In genomic region chr22:30541511-30541910, GRCh38 we compare ENCODE assay signal across 12 cellular contexts. TPM values are rescaled to one million over a fixed set of nuclear protein-coding genes. Genes with fewer than 3 reads are reported as not detected.
DNase-seq lines count a peak whose midpoint lies in the region; TF ChIP-seq lines count a peak whose summit lies in the region.
"Not testable (repeated sequence)": the region's sequence is repeated elsewhere in the genome, so short reads cannot be mapped to it uniquely, and the experiment has no call there.
"Had no signal": no experiment of that assay in that cellular context is flagged by ENCODE, and none has a peak within 500 bp of the region (broad histone marks: within the 10 kb centered on the region; RNA-seq: fewer than 3 reads in every experiment).

No MANE protein-coding gene starts in this region.

- H3K18ac ChIP-seq in mesenchymal stem cell (ENCODE audit: low read depth in 1 of 2, low read length in 2 of 2) = not testable (repeated sequence)

- not testable (repeated sequence) for H2BK15ac ChIP-seq in mesenchymal stem cell (ENCODE audit: low read depth, poor library complexity, severe bottlenecking)

- not testable (repeated sequence) for DNase-seq in epithelial cell of proximal tubule (ENCODE audit: low read depth); mesenchymal stem cell; retinal pigment epithelial cell (ENCODE audit: low read depth)

- H3K4me3 Mint-ChIP-seq in brain = peak overlapping the region in 3 of 5 experiments; percentile 73 to 81 (median 81)

- H3K9me3 ChIP-seq in HUES6 (ENCODE audit: control insufficient read depth, insufficient read depth, low read depth, low read length); iPS-18c (ENCODE audit: control insufficient read depth, insufficient read depth, low read length); mesenchymal stem cell (ENCODE audit: control insufficient read depth, low read length); neuron (ENCODE audit: low read length): not testable (repeated sequence)

- peak overlapping the region in 1 of 5 experiments; percentile 95 for H3K27ac Mint-ChIP-seq in brain

- H3K4me1 Mint-ChIP-seq in brain = not testable (repeated sequence)

- H2BK12ac ChIP-seq in mesenchymal stem cell (ENCODE audit: low read length in 2 of 2) = not testable (repeated sequence)

- H3K79me2 ChIP-seq in ACC112 (ENCODE audit: control insufficient read depth, insufficient read depth, low read length, unreplicated experiment) = not testable (repeated sequence)

- H3K36me3 ChIP-seq in ACC112 (ENCODE audit: insufficient read depth, low read length); HUES6 (ENCODE audit: control insufficient read depth, insufficient read depth, low read length); mesenchymal stem cell (ENCODE audit: control insufficient read depth in 1 of 2, insufficient read depth in 2 of 2, low read depth in 1 of 2, low read length in 2 of 2); neuron (ENCODE audit: insufficient read depth, low read length): not testable (repeated sequence)

- not testable (repeated sequence) for H4K91ac ChIP-seq in mesenchymal stem cell (ENCODE audit: low read length)

- not testable (repeated sequence) for H3K4me1 ChIP-seq in ACC112 (ENCODE audit: control insufficient read depth, insufficient read depth, low read length, unreplicated experiment); mesenchymal stem cell (ENCODE audit: control insufficient read depth, insufficient read depth, low read depth, low read length); neuron (ENCODE audit: insufficient read depth, low read length)
- peaks cover 20% of the 10 kb centered on the region for H3K4me1 ChIP-seq in HUES6 (ENCODE audit: control insufficient read depth, insufficient read depth, low read length)

- H2AFZ ChIP-seq in ACC112 (ENCODE audit: low read length, unreplicated experiment); mesenchymal stem cell (ENCODE audit: low read depth, low read length): not testable (repeated sequence)
- H2AFZ ChIP-seq in neuron (ENCODE audit: low read depth, low read length) = peak overlapping the region; percentile 91

- H4K8ac ChIP-seq in mesenchymal stem cell (ENCODE audit: low read length) = not testable (repeated sequence)

- H2BK120ac ChIP-seq in mesenchymal stem cell (ENCODE audit: low read depth, low read length) = not testable (repeated sequence)

- not testable (repeated sequence) for H3K79me1 ChIP-seq in mesenchymal stem cell (replicated peaks; ENCODE audit: low read length, poor library complexity, severe bottlenecking)

- peaks cover 44% of the 10 kb centered on the region for H3K27me3 Mint-ChIP-seq in brain

- peak overlapping the region; percentile 93 for H3K4me2 ChIP-seq in mesenchymal stem cell (ENCODE audit: low read length, poor library complexity, severe bottlenecking)

- 92% methylated on average over 3 of the region's 3 CpGs for WGBS in mesenchymal stem cell

- H2BK5ac ChIP-seq in mesenchymal stem cell (ENCODE audit: low read depth, low read length, poor library complexity, severe bottlenecking) = not testable (repeated sequence)

- not testable (repeated sequence) for H3K4ac ChIP-seq in mesenchymal stem cell (ENCODE audit: low read depth in 1 of 2, low read length in 2 of 2)

- not testable (repeated sequence) for H3K36me3 Mint-ChIP-seq in brain

- H3K27me3 ChIP-seq in ACC112 (ENCODE audit: insufficient read depth, low read length); neuron (ENCODE audit: insufficient read depth, low read length): not testable (repeated sequence)
- H3K27me3 ChIP-seq in HUES6 (ENCODE audit: control insufficient read depth, insufficient read depth, low read length) = peaks cover 34% of the 10 kb centered on the region
- peaks cover 0 to 41% of the 10 kb centered on the region in 2 experiments for H3K27me3 ChIP-seq in mesenchymal stem cell (ENCODE audit: control insufficient read depth in 1 of 2, insufficient read depth in 1 of 2, low read length in 2 of 2)

- not testable (repeated sequence) for H3K9ac ChIP-seq in HUES6 (ENCODE audit: low read length); mesenchymal stem cell (ENCODE audit: low read length)

- not testable (repeated sequence) for H3K27ac ChIP-seq in ACC112 (ENCODE audit: low read depth, low read length); HUES6 (ENCODE audit: low read depth, low read length); mesenchymal stem cell (ENCODE audit: low read length, poor library complexity, severe bottlenecking)

- H3K4me3 ChIP-seq in ACC112 (ENCODE audit: low read depth, low read length) (0 out of 2 replicates have a peak overlapping the region, but pooled peaks have one; percentile 53), HUES6 (ENCODE audit: low read depth, low read length) (peak overlapping the region; percentile 56), epithelial cell of proximal tubule (ENCODE audit: low read depth, low read length) (peak overlapping the region; percentile 78), iPS-18c (ENCODE audit: insufficient read depth, low read depth, low read length) (peak overlapping the region; percentile 53; the same call in 1 of the 2 replicates), neuron (ENCODE audit: low read length) (peak overlapping the region; percentile 52), retinal pigment epithelial cell (ENCODE audit: low read length) (peak overlapping the region; percentile 48)
- H3K4me3 ChIP-seq in mesenchymal stem cell (ENCODE audit: insufficient read depth in 1 of 2, low read depth in 1 of 2, low read length in 2 of 2) = not testable (repeated sequence)

- H3K9me3 Mint-ChIP-seq in brain = not testable (repeated sequence)

- TF ChIP-seq CTCF in brain (conservative IDR thresholded peaks at IDR 0.05); epithelial cell of proximal tubule (conservative IDR thresholded peaks at IDR 0.05; ENCODE audit: low read depth, low read length); retinal pigment epithelial cell (conservative IDR thresholded peaks at IDR 0.05; ENCODE audit: low read depth, low read length): not testable (repeated sequence)

- not testable (repeated sequence) for H3K14ac ChIP-seq in mesenchymal stem cell (ENCODE audit: low read length in 2 of 2)

- H3K23ac ChIP-seq in mesenchymal stem cell (ENCODE audit: low read length in 2 of 2) = not testable (repeated sequence)

- not testable (repeated sequence) for H2AK5ac ChIP-seq in mesenchymal stem cell (ENCODE audit: low read length, severe bottlenecking)

RNA-seq across cellular contexts. Expression of gene SEC14L6, which starts 5.0 kb away (rescaled TPM):
- polyA plus RNA-seq in brain (ENCODE audit: insufficient read depth, low read depth, low replicate concordance) = 1.0 TPM
- 2.1 and 11.6 TPM in 2 replicates for total RNA-seq in epithelial cell of proximal tubule
- polyA plus RNA-seq in mesenchymal stem cell (2013, experiment 1 of 2) = not detected
- polyA plus RNA-seq in mesenchymal stem cell (2013, experiment 2 of 2) = not detected
- total RNA-seq: CD8-positive, alpha-beta T cell; G401; LHCN-M2 had no signal
- polyA plus RNA-seq: IgD-negative memory B cell had no signal

RNA-seq across cellular contexts. Expression of gene GAL3ST1, which starts 33.0 kb away (rescaled TPM):
- 16.0 TPM for polyA plus RNA-seq in brain (ENCODE audit: insufficient read depth, low read depth, low replicate concordance)
- total RNA-seq in epithelial cell of proximal tubule = 4.1 and 11.4 TPM in 2 replicates
- polyA plus RNA-seq in mesenchymal stem cell (2013, experiment 1 of 2) = not detected
- polyA plus RNA-seq in mesenchymal stem cell (2013, experiment 2 of 2) = not detected
- total RNA-seq: CD8-positive, alpha-beta T cell; G401; LHCN-M2 had no signal
- polyA plus RNA-seq: IgD-negative memory B cell had no signal

RNA-seq across cellular contexts. Expression of gene SEC14L4, which starts 36.0 kb away (rescaled TPM):
- not detected for polyA plus RNA-seq in brain (ENCODE audit: insufficient read depth, low read depth, low replicate concordance)
- total RNA-seq in epithelial cell of proximal tubule = 0.07 TPM in 1 of 2 replicates, not detected in the other
- not detected for polyA plus RNA-seq in mesenchymal stem cell (2013, experiment 1 of 2)
- not detected for polyA plus RNA-seq in mesenchymal stem cell (2013, experiment 2 of 2)
- total RNA-seq: CD8-positive, alpha-beta T cell; G401; LHCN-M2 had no signal
- polyA plus RNA-seq: IgD-negative memory B cell had no signal

RNA-seq across cellular contexts. Expression of gene PES1, which starts 50.2 kb away (rescaled TPM):
- 53.6 TPM for polyA plus RNA-seq in brain (ENCODE audit: insufficient read depth, low read depth, low replicate concordance)
- 97.5 and 123 TPM in 2 replicates for total RNA-seq in epithelial cell of proximal tubule
- polyA plus RNA-seq in mesenchymal stem cell (2013, experiment 1 of 2) = 48.9 TPM
- polyA plus RNA-seq in mesenchymal stem cell (2013, experiment 2 of 2) = 48.6 TPM
